26 cellular contexts compared by ENCODE assay signal in the genomic region with DNA sequence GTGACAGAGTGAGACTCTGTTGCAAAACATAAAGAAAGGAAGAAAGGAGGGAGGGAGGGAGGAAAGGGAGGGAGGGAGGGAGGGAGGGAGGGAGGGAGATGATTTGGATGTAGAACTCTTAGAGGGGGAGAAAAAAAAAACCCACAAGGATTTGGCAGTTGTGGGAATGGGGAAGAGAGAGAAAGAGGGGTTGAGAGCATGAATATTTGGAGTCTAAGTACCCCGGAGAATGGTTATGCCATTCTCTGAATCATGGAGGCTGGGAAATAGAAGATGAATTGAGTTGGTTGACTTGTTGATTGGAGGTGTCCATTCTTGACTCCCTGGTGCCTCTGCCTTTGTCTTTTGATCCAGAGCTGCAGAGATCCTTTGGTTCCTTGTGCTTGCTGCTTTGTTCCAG. TPM values are rescaled to one million over a fixed set of nuclear protein-coding genes. Genes with fewer than 3 reads are reported as not detected.
DNase-seq lines count a peak whose midpoint lies in the region; ATAC-seq and TF ChIP-seq lines count a peak whose summit lies in the region.
"Had no signal": no experiment of that assay in that cellular context is flagged by ENCODE, and none has a peak within 500 bp of the region (broad histone marks: within the 10 kb centered on the region; RNA-seq: fewer than 3 reads in every experiment).

No MANE protein-coding gene starts in this region.

- no peak for DNase-seq in natural killer cell
- DNase-seq in natural killer cell treated with Interleukin-12 subunit alpha and Interleukin-12 subunit beta and Interleukin-15 and Interleukin-18, amount 100 ng/mL, for 72 hours (ENCODE audit: low spot score): no peak
- DNase-seq in activated T-helper 1 cell treated with anti-CD3 and anti-CD28 coated beads, Interleukin-12 subunit alpha, Interleukin-12 subunit beta, Interleukin-2, Interleukin-4 antibody, amounts not matched to agents 30 ng/mL and 10 ng/mL and 1 ng/mL, durations not matched to agents 14 hours and 24 hours and 36 hours (ENCODE audit: low spot score): no peak
- no peak for DNase-seq in naive thymus-derived CD4-positive, alpha-beta T cell
- no peak for DNase-seq in GOT3 (lab: John Stamatoyannopoulos, UW)
- no peak for DNase-seq in cerebellum (ENCODE audit: low spot score)
- no peak for DNase-seq in BE2C
- DNase-seq: CD4-positive, alpha-beta memory T cell; DMS 273 treated with DMSO at 0.1 percent for 48 hours; DMS79; EL; GDM1; MM.1S; NCI-H1048; NCI-H1417 treated with DMSO at 0.1 percent for 48 hours; NCI-H1694 treated with DMSO at 0.1 percent for 48 hours; NCI-H2081; NCI-H69; Right ventricle myocardium superior; RPMI8226 had no signal

- peak overlapping the region; percentile 19 to 38 for H3K27ac Mint-ChIP-seq in natural killer cell
- no peak overlapping the region for H3K27ac Mint-ChIP-seq in natural killer cell treated with Interleukin-12 subunit alpha and Interleukin-12 subunit beta and Interleukin-15 and Interleukin-18, amount 100 ng/mL, for 72 hours
- peak overlapping the region; percentile 37 for H3K27ac Mint-ChIP-seq in activated T-helper 1 cell treated with anti-CD3 and anti-CD28 coated beads, Interleukin-12 subunit alpha, Interleukin-12 subunit beta, Interleukin-2, Interleukin-4 antibody, amounts not matched to agents 30 ng/mL and 10 ng/mL and 1 ng/mL, durations not matched to agents 14 hours and 24 hours and 36 hours
- peak overlapping the region in 5 of 9 donors; percentile 61 to 83 (median 71) for H3K27ac Mint-ChIP-seq in naive thymus-derived CD4-positive, alpha-beta T cell
- H3K27ac Mint-ChIP-seq: IgD-negative memory B cell had no signal

- ATAC-seq in natural killer cell: no peak
- no peak for ATAC-seq in natural killer cell treated with Interleukin-12 subunit alpha and Interleukin-12 subunit beta and Interleukin-15 and Interleukin-18, amount 100 ng/mL, for 72 hours
- ATAC-seq in naive thymus-derived CD4-positive, alpha-beta T cell: no peak
- no peak for ATAC-seq in GM21619 (IDR thresholded peaks at IDR 0.05; ENCODE audit: unreplicated experiment)
- ATAC-seq: GM12878 had no signal

- H3K4me1 Mint-ChIP-seq in natural killer cell: peaks cover 71 to 81% of the 10 kb centered on the region in 2 donors
- peaks cover 47 to 53% of the 10 kb centered on the region in 2 donors for H3K4me1 Mint-ChIP-seq in natural killer cell treated with Interleukin-12 subunit alpha and Interleukin-12 subunit beta and Interleukin-15 and Interleukin-18, amount 100 ng/mL, for 72 hours (ENCODE audit: low read depth in 2 of 2)
- H3K4me1 Mint-ChIP-seq in activated T-helper 1 cell treated with anti-CD3 and anti-CD28 coated beads, Interleukin-12 subunit alpha, Interleukin-12 subunit beta, Interleukin-2, Interleukin-4 antibody, amounts not matched to agents 30 ng/mL and 10 ng/mL and 1 ng/mL, durations not matched to agents 14 hours and 24 hours and 36 hours (ENCODE audit: low read depth): peaks cover 15% of the 10 kb centered on the region
- peaks cover 42 to 91% (median 82%) of the 10 kb centered on the region in 7 donors for H3K4me1 Mint-ChIP-seq in naive thymus-derived CD4-positive, alpha-beta T cell

- H3K9me3 Mint-ChIP-seq in natural killer cell: no peaks in the 10 kb centered on the region
- no peaks in the 10 kb centered on the region for H3K9me3 Mint-ChIP-seq in natural killer cell treated with Interleukin-12 subunit alpha and Interleukin-12 subunit beta and Interleukin-15 and Interleukin-18, amount 100 ng/mL, for 72 hours
- no peaks in the 10 kb centered on the region for H3K9me3 Mint-ChIP-seq in activated T-helper 1 cell treated with anti-CD3 and anti-CD28 coated beads, Interleukin-12 subunit alpha, Interleukin-12 subunit beta, Interleukin-2, Interleukin-4 antibody, amounts not matched to agents 30 ng/mL and 10 ng/mL and 1 ng/mL, durations not matched to agents 14 hours and 24 hours and 36 hours
- no peaks in the 10 kb centered on the region for H3K9me3 Mint-ChIP-seq in naive thymus-derived CD4-positive, alpha-beta T cell
- H3K9me3 Mint-ChIP-seq: CD4-positive, alpha-beta memory T cell; IgD-negative memory B cell had no signal

- H3K27ac ChIP-seq in naive thymus-derived CD4-positive, alpha-beta T cell (ENCODE audit: low read depth, low read length): no peak overlapping the region
- H3K27ac ChIP-seq: BLaER1, KMS-11, SJSA1 had no signal

- no peaks in the 10 kb centered on the region for H3K36me3 Mint-ChIP-seq in natural killer cell
- H3K36me3 Mint-ChIP-seq in natural killer cell treated with Interleukin-12 subunit alpha and Interleukin-12 subunit beta and Interleukin-15 and Interleukin-18, amount 100 ng/mL, for 72 hours: peaks cover 5% of the 10 kb centered on the region
- peaks cover 16% of the 10 kb centered on the region for H3K36me3 Mint-ChIP-seq in activated T-helper 1 cell treated with anti-CD3 and anti-CD28 coated beads, Interleukin-12 subunit alpha, Interleukin-12 subunit beta, Interleukin-2, Interleukin-4 antibody, amounts not matched to agents 30 ng/mL and 10 ng/mL and 1 ng/mL, durations not matched to agents 14 hours and 24 hours and 36 hours (ENCODE audit: low read depth)
- peaks cover 0 to 32% (median 8%) of the 10 kb centered on the region in 5 donors for H3K36me3 Mint-ChIP-seq in naive thymus-derived CD4-positive, alpha-beta T cell

- H3K36me3 ChIP-seq in naive thymus-derived CD4-positive, alpha-beta T cell (ENCODE audit: control insufficient read depth in 2 of 3, insufficient read depth in 3 of 3, low read length in 3 of 3): peaks cover 0 to 32% (median 3%) of the 10 kb centered on the region in 3 experiments
- peaks cover 13% of the 10 kb centered on the region for H3K36me3 ChIP-seq in BE2C

- POLR2A ChIA-PET in naive thymus-derived CD4-positive, alpha-beta T cell (lab: Charles Lee): no interaction called here

- H3K27me3 ChIP-seq in naive thymus-derived CD4-positive, alpha-beta T cell (ENCODE audit: control insufficient read depth in 2 of 2, insufficient read depth in 2 of 2, low read length in 2 of 2): no peaks in the 10 kb centered on the region
- no peaks in the 10 kb centered on the region for H3K27me3 ChIP-seq in BE2C
- H3K27me3 ChIP-seq: BLaER1, SJSA1 had no signal

- H3K4me1 ChIP-seq in naive thymus-derived CD4-positive, alpha-beta T cell (ENCODE audit: control insufficient read depth in 2 of 2, insufficient read depth in 2 of 2, low read length in 2 of 2): peaks cover 0 to 20% of the 10 kb centered on the region in 2 donors
- no peaks in the 10 kb centered on the region for H3K4me1 ChIP-seq in BE2C

- no peaks in the 10 kb centered on the region for H3K9me3 ChIP-seq in naive thymus-derived CD4-positive, alpha-beta T cell (ENCODE audit: control insufficient read depth in 2 of 3, low read length in 3 of 3)
- no peaks in the 10 kb centered on the region for H3K9me3 ChIP-seq in BE2C
- H3K9me3 ChIP-seq: BLaER1, SJSA1 had no signal

- H3K4me3 Mint-ChIP-seq in natural killer cell: no peak overlapping the region
- no peak overlapping the region for H3K4me3 Mint-ChIP-seq in natural killer cell treated with Interleukin-12 subunit alpha and Interleukin-12 subunit beta and Interleukin-15 and Interleukin-18, amount 100 ng/mL, for 72 hours
- H3K4me3 Mint-ChIP-seq in activated T-helper 1 cell treated with anti-CD3 and anti-CD28 coated beads, Interleukin-12 subunit alpha, Interleukin-12 subunit beta, Interleukin-2, Interleukin-4 antibody, amounts not matched to agents 30 ng/mL and 10 ng/mL and 1 ng/mL, durations not matched to agents 14 hours and 24 hours and 36 hours: no peak overlapping the region
- peak overlapping the region in 1 of 10 donors; percentile 48 for H3K4me3 Mint-ChIP-seq in naive thymus-derived CD4-positive, alpha-beta T cell

- H3K4me3 ChIP-seq in naive thymus-derived CD4-positive, alpha-beta T cell (ENCODE audit: low read length): no peak overlapping the region
- H3K4me3 ChIP-seq in BE2C (ENCODE audit: low read depth, low read length): no peak overlapping the region
- H3K4me3 ChIP-seq: BLaER1, GM12878, SJSA1 had no signal

- CTCF ChIA-PET in naive thymus-derived CD4-positive, alpha-beta T cell (lab: Charles Lee): no interaction called here

- TF ChIP-seq CTCF in natural killer cell (IDR thresholded peaks at IDR 0.05): no peak
- no peak for TF ChIP-seq CTCF in BE2C (IDR thresholded peaks at IDR 0.05; ENCODE audit: low read depth, low read length)

- intact Hi-C loops in natural killer cell (cut with micrococcal nuclease): no loop called here
- intact Hi-C loops in activated T-helper 1 cell treated with anti-CD3 and anti-CD28 coated beads, Interleukin-12 subunit alpha, Interleukin-12 subunit beta, Interleukin-2, Interleukin-4 antibody, amounts not matched to agents 30 ng/mL and 10 ng/mL and 1 ng/mL, durations not matched to agents 14 hours and 24 hours and 36 hours (cut with micrococcal nuclease): no loop called here
- intact Hi-C loops in naive thymus-derived CD4-positive, alpha-beta T cell (cut with micrococcal nuclease): loop anchor here in 1 of 2 donors (10.0 kb wide), 1 partner anchor 95 kb away; no protein-coding TSS in a partner anchor

- no peaks in the 10 kb centered on the region for H3K27me3 Mint-ChIP-seq in natural killer cell (ENCODE audit: low read depth in 2 of 2)
- H3K27me3 Mint-ChIP-seq in natural killer cell treated with Interleukin-12 subunit alpha and Interleukin-12 subunit beta and Interleukin-15 and Interleukin-18, amount 100 ng/mL, for 72 hours: no peaks in the 10 kb centered on the region
- no peaks in the 10 kb centered on the region for H3K27me3 Mint-ChIP-seq in activated T-helper 1 cell treated with anti-CD3 and anti-CD28 coated beads, Interleukin-12 subunit alpha, Interleukin-12 subunit beta, Interleukin-2, Interleukin-4 antibody, amounts not matched to agents 30 ng/mL and 10 ng/mL and 1 ng/mL, durations not matched to agents 14 hours and 24 hours and 36 hours (ENCODE audit: insufficient read depth)
- H3K27me3 Mint-ChIP-seq in naive thymus-derived CD4-positive, alpha-beta T cell: no peaks in the 10 kb centered on the region
- H3K27me3 Mint-ChIP-seq: CD4-positive, alpha-beta memory T cell; IgD-negative memory B cell had no signal

RNA-seq across cellular contexts. Expression of a gene that starts 35.7 kb away (rescaled TPM):
- 100 to 1,000 TPM; 194 to 204 (median 198) TPM for total RNA-seq in natural killer cell
- total RNA-seq in natural killer cell treated with Interleukin-12 subunit alpha and Interleukin-12 subunit beta and Interleukin-15 and Interleukin-18, amount 100 ng/mL, for 72 hours: 100 to 1,000 TPM; 158 to 162 TPM
- 147 TPM in 2 replicates for total RNA-seq in activated T-helper 1 cell treated with anti-CD3 and anti-CD28 coated beads, Interleukin-12 subunit alpha, Interleukin-12 subunit beta, Interleukin-2, Interleukin-4 antibody, amounts not matched to agents 30 ng/mL and 10 ng/mL and 1 ng/mL, durations not matched to agents 14 hours and 24 hours and 36 hours
- 100 to 1,000 TPM in 4 of 5 experiments, 10 to 100 TPM in 1; 99.0 to 167 (median 111) TPM for total RNA-seq in naive thymus-derived CD4-positive, alpha-beta T cell
- polyA plus RNA-seq in naive thymus-derived CD4-positive, alpha-beta T cell: 100 to 1,000 TPM; 169 to 202 TPM
- 55.8 TPM for total RNA-seq in cerebellum
- 150 TPM for polyA plus RNA-seq in BE2C (2012; ENCODE audit: insufficient read depth, insufficient read length, low read depth)

Comparison
In these comparisons a context has a peak if more than half of its experiments do, and no peak if none do; other contexts are left out.
1. H3K27ac Mint-ChIP-seq: peak in natural killer cell (2 of 2), activated T-helper 1 cell treated with anti-CD3 and anti-CD28 coated beads, Interleukin-12 subunit alpha, Interleukin-12 subunit beta, Interleukin-2, Interleukin-4 antibody, amounts not matched to agents 30 ng/mL and 10 ng/mL and 1 ng/mL, durations not matched to agents 14 hours and 24 hours and 36 hours (single experiment) and naive thymus-derived CD4-positive, alpha-beta T cell (5 of 9); none in natural killer cell treated with Interleukin-12 subunit alpha and Interleukin-12 subunit beta and Interleukin-15 and Interleukin-18, amount 100 ng/mL, for 72 hours (0 of 2).